In genomic region chr15:42270551-42270950, GRCh38 we compare ENCODE assay signal across 1 cellular context.
TF ChIP-seq lines count a peak whose summit lies in the region.

No MANE protein-coding gene starts in this region.

TF ChIP-seq in SK-N-SH treated with all-trans-retinoic acid at 6 μM for 48 hours, 23 proteins besides CTCF, POLR2A, EP300 and RAD21 (continued from another document):
- no peak for TF ChIP-seq POU6F1 (CRISPR knock-in tag; IDR thresholded peaks at IDR 0.05; ENCODE audit: borderline replicate concordance, low read depth)
- TF ChIP-seq RARB (CRISPR knock-in tag; IDR thresholded peaks at IDR 0.05) = no peak
- no peak for TF ChIP-seq ZFP3 (CRISPR knock-in tag; IDR thresholded peaks at IDR 0.05)
- no peak for TF ChIP-seq GLIS3 (CRISPR knock-in tag; IDR thresholded peaks at IDR 0.05)
- no peak for TF ChIP-seq ISL1 (CRISPR knock-in tag; IDR thresholded peaks at IDR 0.05)
- no peak for TF ChIP-seq PATZ1 (CRISPR knock-in tag; IDR thresholded peaks at IDR 0.05; ENCODE audit: borderline replicate concordance)
- TF ChIP-seq ZNF8 (CRISPR knock-in tag; IDR thresholded peaks at IDR 0.05) = no peak
- no peak for TF ChIP-seq SNAI2 (CRISPR knock-in tag; IDR thresholded peaks at IDR 0.05)
TF ChIP-seq in SK-N-SH treated with all-trans-retinoic acid at 6 μM for 48 hours: peak in this region for 0.
